ENCODE assay signal across 8 cellular contexts in the genomic region with DNA sequence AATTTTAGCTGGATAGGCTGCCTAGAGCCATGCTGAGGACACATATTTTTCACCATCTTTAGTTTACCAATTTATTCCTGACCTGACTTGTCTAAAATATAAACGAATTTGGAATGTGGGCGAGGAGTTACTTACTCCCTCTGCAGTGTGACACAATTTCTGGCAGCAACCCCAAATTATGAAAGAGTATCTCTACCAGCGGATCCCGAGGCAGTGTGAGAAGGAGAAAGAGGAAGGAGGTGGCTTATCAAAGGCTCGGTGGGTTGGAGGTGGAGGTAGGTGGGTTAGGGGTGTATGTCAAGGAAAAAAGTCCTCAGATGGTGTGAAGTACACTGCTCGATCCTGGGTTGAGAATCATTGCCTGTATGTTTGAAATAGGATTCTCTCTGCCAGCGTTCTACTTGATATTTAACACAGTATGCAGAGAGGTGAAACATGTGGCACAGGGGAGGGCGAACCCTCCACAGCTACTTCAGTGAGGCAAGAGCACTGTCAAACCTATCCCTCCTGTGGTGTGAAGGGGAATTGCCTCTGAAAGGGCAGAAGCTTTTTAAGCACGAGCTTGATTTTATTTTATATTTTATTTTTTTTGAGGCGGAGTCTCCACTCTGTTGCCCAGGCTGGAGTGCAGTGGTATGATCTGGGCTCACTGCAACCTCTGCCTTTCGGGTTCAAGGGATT.
DNase-seq lines count a peak whose midpoint lies in the region; ATAC-seq and TF ChIP-seq lines count a peak whose summit lies in the region.

No MANE protein-coding gene starts in this region.

- H3K4me3 ChIP-seq in AG04450 (ENCODE audit: low read depth, low read length) (no peak overlapping the region), lower lobe of right lung (no peak overlapping the region)

- TF ChIP-seq CTCF in AG04450 (IDR thresholded peaks at IDR 0.05; ENCODE audit: low read depth, low read length) (peak; percentile 55), lower lobe of right lung (IDR thresholded peaks at IDR 0.05) (peak; percentile 18)

- peak; percentile 49 for ATAC-seq in GM18858 (IDR thresholded peaks at IDR 0.05; ENCODE audit: unreplicated experiment)
- peak; percentile 41 for ATAC-seq in HG03196 (IDR thresholded peaks at IDR 0.05; ENCODE audit: unreplicated experiment)
- peak; percentile 80 to 86 for ATAC-seq in lower lobe of right lung

- in situ Hi-C loops in T47D (cut with HindIII; ENCODE audit: low pct_unique_long_range_greater_than_20kb, low sequenced_read_pairs), result no loop called here

- CTCF ChIA-PET in AG04450 (lab: Charles Lee), result interaction anchor here (0.6 to 1.2 kb wide), 9 partner anchors 9 to 108 kb away, joined by 3 to 7 read pairs (median 4); a partner anchor contains a TSS

- POLR2A ChIA-PET in AG04450 (lab: Yijun Ruan, JAX), result interaction anchor here (1.0 kb wide), 1 partner anchor 84 kb away, joined by 3 read pairs; a partner anchor contains a TSS

- DNase-seq in AG04450 (ENCODE audit: low read depth, low spot score) (peak; percentile 21), RKO (ENCODE audit: low spot score) (peak; percentile 70), T47D (ENCODE audit: low read depth in 1 of 2, low spot score in 1 of 2) (peak; percentile 25 to 61), lower lobe of right lung (no peak), GDM1 (lab: John Stamatoyannopoulos, UW) (no peak), NCI-H2227 (lab: John Stamatoyannopoulos, UW; ENCODE audit: unreplicated experiment) (no peak)

- H3K9me3 ChIP-seq in AG04450 (ENCODE audit: control insufficient read depth, insufficient read depth, low read length), result no peaks in the 10 kb centered on the region
- no peaks in the 10 kb centered on the region for H3K9me3 ChIP-seq in lower lobe of right lung

- intact Hi-C loops in lower lobe of right lung (cut with DNase I), result no loop called here

- H3K4me1 ChIP-seq in lower lobe of right lung, result peaks cover 5% of the 10 kb centered on the region

- no peak overlapping the region for H3K27ac ChIP-seq in AG04450 (ENCODE audit: low read depth, low read length)
- no peak overlapping the region for H3K27ac ChIP-seq in lower lobe of right lung

- H3K27me3 ChIP-seq in AG04450 (ENCODE audit: control insufficient read depth, insufficient read depth, low read length) (no peaks in the 10 kb centered on the region), lower lobe of right lung (ENCODE audit: low read depth) (no peaks in the 10 kb centered on the region)

- H3K36me3 ChIP-seq in lower lobe of right lung, result no peaks in the 10 kb centered on the region

Comparison
In these comparisons a context has a peak if more than half of its experiments do, and no peak if none do; other contexts are left out.
1. DNase-seq: peak in AG04450 (single experiment), RKO (single experiment) and T47D (2 of 2); none in lower lobe of right lung (single experiment), GDM1 (single experiment) and NCI-H2227 (single experiment).
2. Peak in every context shown above with its lines, with median percentiles within 50 percentile points of each other: ATAC-seq.